ENCODE assay signal across 19 cellular contexts in the genomic region with DNA sequence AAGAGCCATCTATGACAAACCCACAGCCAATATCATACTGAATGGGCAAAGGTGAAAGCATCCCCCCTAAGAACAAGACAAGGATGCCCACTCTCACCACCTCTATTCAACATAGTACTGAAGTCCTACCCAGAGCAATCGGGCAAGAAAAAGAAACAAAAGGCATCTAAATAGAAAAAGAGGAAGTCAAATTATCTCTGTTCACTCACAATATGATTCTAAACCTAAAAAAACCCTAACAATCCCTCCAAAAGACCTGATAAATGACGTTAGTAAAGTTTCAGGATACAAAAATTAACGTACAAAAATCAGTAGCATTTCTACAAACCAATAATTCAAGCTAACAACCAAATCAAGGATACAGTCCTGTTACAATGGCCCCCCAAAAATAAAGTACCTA. TPM values are rescaled to one million over a fixed set of nuclear protein-coding genes. Genes with fewer than 3 reads are reported as not detected.
"Had no signal": no experiment of that assay in that cellular context is flagged by ENCODE, and none has a peak within 500 bp of the region (broad histone marks: within the 10 kb centered on the region; RNA-seq: fewer than 3 reads in every experiment).

No MANE protein-coding gene starts in this region.

- H3K9me3 ChIP-seq: lower lobe of right lung, neutrophil, uterus had no signal

- FAIRE-seq: TTC549 had no signal

- ATAC-seq: activated T-cell treated with anti-CD3 and anti-CD28 coated beads, Interleukin-2, amount 50 U/mL, for 4 hours; lower lobe of right lung had no signal

- DNase-seq: activated CD4-positive, alpha-beta memory T cell treated with anti-CD3 and anti-CD28 coated beads for 36 hours; activated CD4-positive, alpha-beta T cell treated with anti-CD3 and anti-CD28 coated beads for 1 hour; activated effector memory CD4-positive, alpha-beta T cell treated with anti-CD3 and anti-CD28 coated beads, Interleukin-2, amount 50 U/mL, for 16 hours; activated T-cell treated with anti-CD3 and anti-CD28 coated beads, Interleukin-2, amount 50 U/mL, for 4 hours; amygdala; lower lobe of right lung; midbrain; naive B cell; posterior cingulate gyrus; stimulated activated CD4-positive, alpha-beta T cell treated with anti-CD3 and anti-CD28 coated beads, Interleukin-15, amount 100 ng/mL, for 24 hours; stimulated activated CD4-positive, alpha-beta T cell treated with anti-CD3 and anti-CD28 coated beads, Interleukin-4, amount 100 ng/mL, for 4 hours; tibial artery; uterus had no signal

- H3K4me1 ChIP-seq: lower lobe of right lung, uterus had no signal

- H3K4me3 ChIP-seq: esophagus muscularis mucosa, lower lobe of right lung, tibial artery, uterus had no signal

- H3K27me3 ChIP-seq: esophagus muscularis mucosa, neutrophil, tibial artery, uterus had no signal

- H3K27ac ChIP-seq: esophagus muscularis mucosa, lower lobe of right lung, neutrophil, tibial artery, uterus had no signal

- H3K36me3 ChIP-seq: uterus had no signal

RNA-seq across cellular contexts. Expression of a gene that starts 51.9 kb away (rescaled TPM):
- total RNA-seq: dermis blood vessel endothelial cell, esophagus muscularis mucosa, fibroblast of villous mesenchyme, lower lobe of right lung, skeletal muscle tissue, uterus had no signal
